ENCODE assay signal across 8 cellular contexts in the genomic region with DNA sequence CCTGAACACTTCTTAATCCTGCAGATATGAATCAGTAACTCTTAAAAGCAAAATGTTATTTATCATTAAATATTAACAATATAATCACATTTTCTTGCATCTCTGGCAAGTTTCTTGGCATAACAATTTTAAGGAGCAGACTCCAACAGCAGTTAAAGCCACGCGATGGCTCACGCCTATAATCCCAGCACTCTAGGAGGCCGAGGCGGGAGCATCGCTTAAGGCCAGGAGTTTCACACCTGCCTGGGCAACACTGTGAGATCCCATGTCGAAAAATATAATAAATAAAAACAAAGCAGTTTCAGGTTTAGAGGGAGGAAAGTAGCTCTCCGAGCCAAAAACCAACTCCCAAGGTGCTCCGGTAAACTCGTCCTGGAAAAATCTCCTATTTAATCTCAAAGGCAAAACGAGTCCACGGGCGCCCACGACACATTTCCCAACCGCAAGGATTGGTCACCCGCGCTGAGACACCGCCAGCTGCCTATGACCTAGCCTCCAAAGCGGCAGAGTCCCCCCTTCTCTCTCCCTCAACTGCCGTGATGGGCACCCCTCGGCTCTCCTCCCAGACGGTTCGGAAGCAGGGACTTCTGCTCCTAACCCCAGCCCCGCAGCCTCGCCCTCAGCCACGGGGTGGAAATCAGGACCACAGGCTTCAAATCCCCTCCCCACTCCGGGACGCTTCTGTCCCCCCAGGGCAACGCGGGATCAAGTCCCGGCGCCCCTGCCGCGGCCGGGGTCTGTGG. TPM values are rescaled to one million over a fixed set of nuclear protein-coding genes. Genes with fewer than 3 reads are reported as not detected.
A peak's percentile ranks its signal among the peaks of the same experiment; 100 is the strongest.
DNase-seq lines count a peak whose midpoint lies in the region; ATAC-seq, FAIRE-seq and TF ChIP-seq lines count a peak whose summit lies in the region.
"Not testable (repeated sequence)": the region's sequence is repeated elsewhere in the genome, so short reads cannot be mapped to it uniquely, and the experiment has no call there.

No MANE protein-coding gene starts in this region.

- H2BK20ac ChIP-seq in H1 (ENCODE audit: low read length), result not testable (repeated sequence)

- intact Hi-C loops in left colon (cut with DNase I, micrococcal nuclease), result not testable (repeated sequence)
- intact Hi-C loops in vagina (cut with DNase I), result loop anchor here (5.0 kb wide), 1 partner anchor 36 kb away; a partner anchor contains a TSS

- CTCF ChIA-PET in H1 (lab: Charles Lee; ENCODE audit: partially characterized antibody), result interaction anchor here (0.6 to 1.7 kb wide), 3 partner anchors 15 to 52 kb away, joined by 3 to 4 read pairs (median 4); no protein-coding TSS in a partner anchor

- peak overlapping the region; percentile 56 to 87 (median 80) for H3K4me3 ChIP-seq in H1 (ENCODE audit: extremely low read depth in 1 of 4, insufficient read depth in 2 of 4, low read depth in 3 of 4, low read length in 4 of 4)
- peak overlapping the region; percentile 84 to 99 for H3K4me3 ChIP-seq in vagina

- H3K23ac ChIP-seq in H1 (ENCODE audit: insufficient read length), result not testable (repeated sequence)

- TF ChIP-seq RAD21 in H1 (IDR thresholded peaks at IDR 0.05 in 1 of 2, conservative IDR thresholded peaks at IDR 0.05 in 1 of 2; ENCODE audit: low read depth in 2 of 2, low read length in 2 of 2), result not testable (repeated sequence)

- not testable (repeated sequence) for H3K27me3 Mint-ChIP-seq in activated T-cell treated with anti-CD3 and anti-CD28 coated beads, Interleukin-2, amount 50 U/mL, for 24 hours

- not testable (repeated sequence) for H3K18ac ChIP-seq in H1 (ENCODE audit: extremely low read depth, low read length)

- 0 out of 2 replicates have a peak overlapping the region, but pooled peaks have one; percentile 93 for H2BK5ac ChIP-seq in H1 (ENCODE audit: low read depth, low read length)

- not testable (repeated sequence) for H3K9me3 Mint-ChIP-seq in activated T-cell treated with anti-CD3 and anti-CD28 coated beads, Interleukin-2, amount 50 U/mL, for 24 hours

- H3K27ac Mint-ChIP-seq in activated T-cell treated with anti-CD3 and anti-CD28 coated beads, Interleukin-2, amount 50 U/mL, for 24 hours, result peak overlapping the region; percentile 98

- H2BK120ac ChIP-seq in H1 (replicated peaks; ENCODE audit: low read depth, low read length), result not testable (repeated sequence)

- not testable (repeated sequence) for H3K56ac ChIP-seq in H1 (replicated peaks; ENCODE audit: insufficient read length, low read depth, low read length)

- not testable (repeated sequence) for H3K36me3 ChIP-seq in H1 (ENCODE audit: control insufficient read depth in 2 of 4, insufficient read depth in 4 of 4, low read length in 3 of 4); vagina

- not testable (repeated sequence) for TF ChIP-seq EP300 in H1 (IDR thresholded peaks at IDR 0.05; ENCODE audit: borderline replicate concordance in 1 of 2, low read depth in 2 of 2, low read length in 2 of 2)

- not testable (repeated sequence) for H3K9me3 ChIP-seq in H1 (ENCODE audit: insufficient read depth in 2 of 2, low read depth in 1 of 2, low read length in 1 of 2); vagina

- H2AFZ ChIP-seq in H1 (ENCODE audit: low read length), result not testable (repeated sequence)

- not testable (repeated sequence) for H2BK15ac ChIP-seq in H1 (ENCODE audit: low read length)

- POLR2A ChIA-PET in H1 (lab: Charles Lee; ENCODE audit: partially characterized antibody), result interaction anchor here (0.6 to 2.5 kb wide), 4 partner anchors 12 to 152 kb away, joined by 3 to 5 read pairs (median 4); no protein-coding TSS in a partner anchor

- H3K27ac ChIP-seq in H1 (ENCODE audit: low read depth, low read length), result peak overlapping the region; percentile 89; the same call in 1 of the 2 replicates
- peak overlapping the region; percentile 98 for H3K27ac ChIP-seq in vagina

- peaks cover 55% of the 10 kb centered on the region for H3K4me1 Mint-ChIP-seq in activated T-cell treated with anti-CD3 and anti-CD28 coated beads, Interleukin-2, amount 50 U/mL, for 24 hours (ENCODE audit: low read depth)

- H3K4ac ChIP-seq in H1 (replicated peaks; ENCODE audit: insufficient read length, low read depth, low read length), result not testable (repeated sequence)

- H3K9ac ChIP-seq in H1 (replicated peaks in 1 of 4; ENCODE audit: extremely low read depth in 1 of 4, low read depth in 3 of 4, low read length in 3 of 4), result peak overlapping the region; percentile 79 to 90 (median 85)

- 14% methylated on average over 31 of the region's 35 CpGs; no CpG with 5 or more reads in 1 of the 2 experiments for WGBS in H1 (ENCODE audit: extremely low coverage in 1 of 2, insufficient coverage in 1 of 2, insufficient read length in 1 of 2, insufficient replicate concordance in 2 of 2, low coverage in 1 of 2, low lambda C conversion rate in 2 of 2, missing lambda C conversion rate in 1 of 2), 2 experiments

- peaks cover 10% of the 10 kb centered on the region for H3K79me1 ChIP-seq in H1 (ENCODE audit: low read depth, low read length)

- H3K23me2 ChIP-seq in H1 (ENCODE audit: low read depth, low read length), result not testable (repeated sequence)

- H2BK12ac ChIP-seq in H1 (ENCODE audit: low read depth, low read length), result not testable (repeated sequence)

- H3K79me2 ChIP-seq in H1 (ENCODE audit: control insufficient read depth in 1 of 2, insufficient read depth in 2 of 2, low read length in 2 of 2), result peaks cover 26 to 59% of the 10 kb centered on the region in 2 experiments

- FAIRE-seq in H1 (lab: Jason Lieb, UNC), result not testable (repeated sequence)

- TF ChIP-seq CTCF in H1 (IDR thresholded peaks at IDR 0.05; ENCODE audit: control extremely low read depth in 1 of 3, insufficient read depth in 1 of 3, low read depth in 1 of 3, low read length in 3 of 3); vagina (IDR thresholded peaks at IDR 0.05): not testable (repeated sequence)

- H3K4me2 ChIP-seq in H1 (ENCODE audit: insufficient read depth in 1 of 2, low read depth in 2 of 2, low read length in 2 of 2), result peak overlapping the region; percentile 43 to 80

- not testable (repeated sequence) for H3K27me3 ChIP-seq in H1 (replicated peaks in 1 of 4; ENCODE audit: control insufficient read depth in 3 of 4, extremely low read depth in 1 of 4, insufficient read depth in 3 of 4, low read length in 3 of 4); vagina

- not testable (repeated sequence) for H2AK5ac ChIP-seq in H1 (ENCODE audit: low read depth, low read length)

- H3K14ac ChIP-seq in H1 (ENCODE audit: insufficient read length), result not testable (repeated sequence)

- DNase-seq in NCI-H69 (lab: John Stamatoyannopoulos, UW), result peak; percentile 21
- DNase-seq in activated T-cell treated with anti-CD3 and anti-CD28 coated beads, Interleukin-2, amount 50 U/mL, for 24 hours; H1 (ENCODE audit: low read depth in 1 of 2, low spot score in 2 of 2); vagina (ENCODE audit: extremely low spot score in 2 of 2): not testable (repeated sequence)
- peak; percentile 28 to 29 for DNase-seq in left colon
- peak; percentile 30 for DNase-seq in retina

- H4K8ac ChIP-seq in H1 (ENCODE audit: extremely low read depth, insufficient read depth, low read length), result peak overlapping the region; percentile 39; the same call in 1 of the 2 replicates

- H4K20me1 ChIP-seq in H1 (replicated peaks in 1 of 2; ENCODE audit: control insufficient read depth in 1 of 2, insufficient read depth in 2 of 2, low read length in 2 of 2), result not testable (repeated sequence)

- H3K36me3 Mint-ChIP-seq in activated T-cell treated with anti-CD3 and anti-CD28 coated beads, Interleukin-2, amount 50 U/mL, for 24 hours (ENCODE audit: low read depth), result peaks cover 47% of the 10 kb centered on the region

- H4K91ac ChIP-seq in H1 (replicated peaks; ENCODE audit: insufficient read length, low read length), result not testable (repeated sequence)

- H4K5ac ChIP-seq in H1 (ENCODE audit: insufficient read length, low read depth, low read length), result not testable (repeated sequence)

- ATAC-seq in GM18498 (IDR thresholded peaks at IDR 0.05; ENCODE audit: unreplicated experiment) (peak; percentile 14), HG02885 (IDR thresholded peaks at IDR 0.05; ENCODE audit: poor library complexity, unreplicated experiment) (peak; percentile 16), left colon (peak; percentile 27)

- peak overlapping the region; percentile 95 for H3K4me3 Mint-ChIP-seq in activated T-cell treated with anti-CD3 and anti-CD28 coated beads, Interleukin-2, amount 50 U/mL, for 24 hours

- TF ChIP-seq POLR2A in H1 (IDR thresholded peaks at IDR 0.05; ENCODE audit: control extremely low read depth in 1 of 2, low read depth in 2 of 2, low read length in 2 of 2); vagina (IDR thresholded peaks at IDR 0.05): not testable (repeated sequence)

- H3K4me1 ChIP-seq in H1 (replicated peaks in 1 of 4; ENCODE audit: control insufficient read depth in 3 of 4, insufficient read depth in 4 of 4, low read length in 3 of 4), result not testable (repeated sequence)
- peaks cover 52% of the 10 kb centered on the region for H3K4me1 ChIP-seq in vagina

RNA-seq across cellular contexts. Expression of a gene that starts 37.5 kb away (rescaled TPM):
- total RNA-seq in H1 (2021; fragmentation: NEBNext Ultra II Directional; extraction: Animal tissue kit (Norgen Biotek cat#: 25700)), result 7.7 and 8.6 TPM in 2 replicates
- 11.9 and 20.9 TPM in 2 replicates for polyA plus RNA-seq in H1 (2011; rRNA removed)
- polyA plus RNA-seq in H1 (2011; cell fraction: cytosol; rRNA removed), result 15.6 TPM
- polyA plus RNA-seq in H1 (2011; cell fraction: nucleus; rRNA removed), result 27.3 TPM
- polyA plus RNA-seq in H1 (2012, experiment 1 of 2), result 5.4 to 7.5 TPM (median 6.9 TPM) in 4 replicates
- 4.1 TPM for polyA plus RNA-seq in H1 (2012, experiment 2 of 2)
- polyA plus RNA-seq in H1 (2013, experiment 1 of 2), result 6.6 TPM
- 6.0 TPM for polyA plus RNA-seq in H1 (2013, experiment 2 of 2)
- polyA minus RNA-seq in H1 (2011; rRNA and poly(A)+ RNA removed), result 12.0 and 16.0 TPM in 2 replicates
- 7.9 TPM for polyA minus RNA-seq in H1 (2011; cell fraction: cytosol; rRNA and poly(A)+ RNA removed)
- 9.1 TPM for polyA minus RNA-seq in H1 (2011; cell fraction: nucleus; rRNA and poly(A)+ RNA removed)
- 1 to 10 TPM; 5.6 to 8.6 TPM for total RNA-seq in left colon
- 20.6 TPM for total RNA-seq in vagina
